In genomic region chr3:21237638-21238037, GRCh38 we compare ENCODE assay signal across 19 cellular contexts.
A peak's percentile ranks its signal among the peaks of the same experiment; 100 is the strongest.
DNase-seq lines count a peak whose midpoint lies in the region; ATAC-seq and TF ChIP-seq lines count a peak whose summit lies in the region.
"Had no signal": no experiment of that assay in that cellular context is flagged by ENCODE, and none has a peak within 500 bp of the region (broad histone marks: within the 10 kb centered on the region; RNA-seq: fewer than 3 reads in every experiment).

No MANE protein-coding gene starts in this region.

- H3K27ac Mint-ChIP-seq in stimulated activated memory B cell treated with anti-CD40 and anti-IgM and Interleukin-4, amounts not matched to agents 10 μg/mL and 1 μg/mL and 100 μg/mL, for 72 hours: no peak overlapping the region
- H3K27ac Mint-ChIP-seq in nephron progenitor cell: no peak overlapping the region
- H3K27ac Mint-ChIP-seq in stimulated activated naive B cell treated with anti-CD40 and anti-IgM and Interleukin-4, amounts not matched to agents 10 μg/mL and 1 μg/mL and 100 μg/mL, for 72 hours: no peak overlapping the region
- H3K27ac Mint-ChIP-seq: CD4-positive, CD25-positive, alpha-beta regulatory T cell had no signal

- DNase-seq in GM04504 (ENCODE audit: low read depth) (peak; percentile 10), astrocyte of the spinal cord (ENCODE audit: low read depth, low spot score) (peak; percentile 59), kidney tubule cell (ENCODE audit: low spot score) (peak; percentile 10), nephron progenitor cell (no peak)
- DNase-seq in stimulated activated naive B cell treated with anti-CD40 and anti-IgM and Interleukin-4, amounts not matched to agents 10 μg/mL and 1 μg/mL and 100 μg/mL, for 72 hours: no peak
- DNase-seq in stimulated activated naive CD8-positive, alpha-beta T cell treated with anti-CD3 and anti-CD28 coated beads, Interleukin-15, Interleukin-2, amounts not matched to agents 100 U/mL and 50 U/mL, for 24 hours: no peak
- DNase-seq: ACHN; BE2C; CD4-positive, CD25-positive, alpha-beta regulatory T cell; COR-L47; GF-D8; NCI-H1105 treated with DMSO at 0.1 percent for 48 hours; NCI-H1694; NCI-H2081 treated with DMSO at 0.1 percent for 48 hours; NCI-H446 treated with DMSO at 0.1 percent for 48 hours; NCI-H69 had no signal

- in situ Hi-C loops in astrocyte of the spinal cord (cut with HindIII; ENCODE audit: low sequenced_read_pairs): no loop called here

- H3K36me3 Mint-ChIP-seq in stimulated activated memory B cell treated with anti-CD40 and anti-IgM and Interleukin-4, amounts not matched to agents 10 μg/mL and 1 μg/mL and 100 μg/mL, for 72 hours: no peaks in the 10 kb centered on the region
- H3K36me3 Mint-ChIP-seq in nephron progenitor cell (ENCODE audit: low read depth): no peaks in the 10 kb centered on the region
- no peaks in the 10 kb centered on the region for H3K36me3 Mint-ChIP-seq in stimulated activated naive B cell treated with anti-CD40 and anti-IgM and Interleukin-4, amounts not matched to agents 10 μg/mL and 1 μg/mL and 100 μg/mL, for 72 hours
- H3K36me3 Mint-ChIP-seq: CD4-positive, CD25-positive, alpha-beta regulatory T cell had no signal

- H3K27me3 Mint-ChIP-seq in stimulated activated memory B cell treated with anti-CD40 and anti-IgM and Interleukin-4, amounts not matched to agents 10 μg/mL and 1 μg/mL and 100 μg/mL, for 72 hours: no peaks in the 10 kb centered on the region
- no peaks in the 10 kb centered on the region for H3K27me3 Mint-ChIP-seq in nephron progenitor cell (ENCODE audit: low read depth, poor library complexity)
- H3K27me3 Mint-ChIP-seq in stimulated activated naive B cell treated with anti-CD40 and anti-IgM and Interleukin-4, amounts not matched to agents 10 μg/mL and 1 μg/mL and 100 μg/mL, for 72 hours: no peaks in the 10 kb centered on the region
- H3K27me3 Mint-ChIP-seq: CD4-positive, CD25-positive, alpha-beta regulatory T cell had no signal

- ATAC-seq in stimulated activated memory B cell treated with anti-CD40 and anti-IgM and Interleukin-4, amounts not matched to agents 10 μg/mL and 1 μg/mL and 100 μg/mL, for 72 hours: no peak
- ATAC-seq in stimulated activated naive B cell treated with anti-CD40 and anti-IgM and Interleukin-4, amounts not matched to agents 10 μg/mL and 1 μg/mL and 100 μg/mL, for 72 hours (replicated peaks): no peak
- no peak for ATAC-seq in stimulated activated naive CD8-positive, alpha-beta T cell treated with anti-CD3 and anti-CD28 coated beads, Interleukin-15, Interleukin-2, amounts not matched to agents 100 U/mL and 50 U/mL, for 24 hours
- ATAC-seq: K562, Right ventricle myocardium inferior had no signal

- TF ChIP-seq CTCF in astrocyte of the spinal cord (IDR thresholded peaks at IDR 0.05; ENCODE audit: low read depth, low read length): no peak
- TF ChIP-seq CTCF in nephron progenitor cell (IDR thresholded peaks at IDR 0.05): no peak

- H3K4me3 Mint-ChIP-seq in stimulated activated memory B cell treated with anti-CD40 and anti-IgM and Interleukin-4, amounts not matched to agents 10 μg/mL and 1 μg/mL and 100 μg/mL, for 72 hours: no peak overlapping the region
- H3K4me3 Mint-ChIP-seq in nephron progenitor cell: no peak overlapping the region
- no peak overlapping the region for H3K4me3 Mint-ChIP-seq in stimulated activated naive B cell treated with anti-CD40 and anti-IgM and Interleukin-4, amounts not matched to agents 10 μg/mL and 1 μg/mL and 100 μg/mL, for 72 hours
- H3K4me3 Mint-ChIP-seq: CD4-positive, CD25-positive, alpha-beta regulatory T cell had no signal

- no peaks in the 10 kb centered on the region for H3K9me3 Mint-ChIP-seq in stimulated activated memory B cell treated with anti-CD40 and anti-IgM and Interleukin-4, amounts not matched to agents 10 μg/mL and 1 μg/mL and 100 μg/mL, for 72 hours
- H3K9me3 Mint-ChIP-seq in nephron progenitor cell: no peaks in the 10 kb centered on the region
- H3K9me3 Mint-ChIP-seq in stimulated activated naive B cell treated with anti-CD40 and anti-IgM and Interleukin-4, amounts not matched to agents 10 μg/mL and 1 μg/mL and 100 μg/mL, for 72 hours: no peaks in the 10 kb centered on the region

- no peak overlapping the region for H3K4me3 ChIP-seq in astrocyte of the spinal cord (ENCODE audit: low read depth, low read length)
- H3K4me3 ChIP-seq: K562 had no signal

- no peaks in the 10 kb centered on the region for H3K4me1 Mint-ChIP-seq in stimulated activated memory B cell treated with anti-CD40 and anti-IgM and Interleukin-4, amounts not matched to agents 10 μg/mL and 1 μg/mL and 100 μg/mL, for 72 hours
- H3K4me1 Mint-ChIP-seq in nephron progenitor cell: no peaks in the 10 kb centered on the region
- H3K4me1 Mint-ChIP-seq in stimulated activated naive B cell treated with anti-CD40 and anti-IgM and Interleukin-4, amounts not matched to agents 10 μg/mL and 1 μg/mL and 100 μg/mL, for 72 hours: no peaks in the 10 kb centered on the region
- H3K4me1 Mint-ChIP-seq: CD4-positive, CD25-positive, alpha-beta regulatory T cell had no signal

Comparison
In these comparisons a context has a peak if more than half of its experiments do, and no peak if none do; other contexts are left out.
1. DNase-seq: peak in GM04504 (single experiment), astrocyte of the spinal cord (single experiment) and kidney tubule cell (single experiment); none in nephron progenitor cell (single experiment), stimulated activated naive B cell treated with anti-CD40 and anti-IgM and Interleukin-4, amounts not matched to agents 10 μg/mL and 1 μg/mL and 100 μg/mL, for 72 hours (single experiment) and stimulated activated naive CD8-positive, alpha-beta T cell treated with anti-CD3 and anti-CD28 coated beads, Interleukin-15, Interleukin-2, amounts not matched to agents 100 U/mL and 50 U/mL, for 24 hours (single experiment).